14 cellular contexts compared by ENCODE assay signal in genomic region chr21:39007532-39007931, GRCh38.
DNase-seq lines count a peak whose midpoint lies in the region; ATAC-seq and TF ChIP-seq lines count a peak whose summit lies in the region.
"Had no signal": no experiment of that assay in that cellular context is flagged by ENCODE, and none has a peak within 500 bp of the region (broad histone marks: within the 10 kb centered on the region; RNA-seq: fewer than 3 reads in every experiment).

No MANE protein-coding gene starts in this region.

- no peaks in the 10 kb centered on the region for H3K36me3 Mint-ChIP-seq in nephron (ENCODE audit: low read depth)

- H3K27ac Mint-ChIP-seq in nephron, result peak overlapping the region; percentile 84 to 96 (median 91)
- H3K27ac Mint-ChIP-seq: T-helper 1 cell treated with Interleukin-12 subunit alpha and Interleukin-12 subunit beta and Interleukin-4 antibody, amounts not matched to agents 30 μg/mL and 1 μg/mL, for 36 hours had no signal

- no peaks in the 10 kb centered on the region for H3K27me3 Mint-ChIP-seq in nephron (ENCODE audit: low read depth)

- TF ChIP-seq POLR2A in tibial nerve (IDR thresholded peaks at IDR 0.05), result no peak

- peaks cover 0 to 46% (median 9%) of the 10 kb centered on the region in 4 donors for H3K4me1 ChIP-seq in tibial nerve

- H3K4me1 Mint-ChIP-seq in nephron, result peaks cover 55% of the 10 kb centered on the region

- no peak overlapping the region for H3K4me3 Mint-ChIP-seq in nephron
- H3K4me3 Mint-ChIP-seq: brain; T-helper 1 cell treated with Interleukin-12 subunit alpha and Interleukin-12 subunit beta and Interleukin-4 antibody, amounts not matched to agents 30 μg/mL and 1 μg/mL, for 36 hours had no signal

- TF ChIP-seq CTCF in epithelial cell of esophagus (IDR thresholded peaks at IDR 0.05; ENCODE audit: insufficient read depth, low read depth, low read length, missing control alignments), result no peak
- no peak for TF ChIP-seq CTCF in nephron (IDR thresholded peaks at IDR 0.05; ENCODE audit: unreplicated experiment in 3 of 3)
- TF ChIP-seq CTCF in tibial nerve (IDR thresholded peaks at IDR 0.05), result no peak

- 65 to 72% methylated on average over 8 of the region's 8 CpGs for WGBS in tibial nerve, 2 donors

- H3K4me3 ChIP-seq in epithelial cell of esophagus (ENCODE audit: low read length), result no peak overlapping the region
- no peak overlapping the region for H3K4me3 ChIP-seq in tibial nerve

- no peaks in the 10 kb centered on the region for H3K36me3 ChIP-seq in tibial nerve

- no peaks in the 10 kb centered on the region for H3K9me3 Mint-ChIP-seq in nephron
- H3K9me3 Mint-ChIP-seq: T-helper 1 cell treated with Interleukin-12 subunit alpha and Interleukin-12 subunit beta and Interleukin-4 antibody, amounts not matched to agents 30 μg/mL and 1 μg/mL, for 36 hours had no signal

- H3K9me3 ChIP-seq in tibial nerve, result peaks cover 0 to 14% (median 0%) of the 10 kb centered on the region in 4 donors

- H3K27ac ChIP-seq in angular gyrus (ENCODE audit: low read depth, low read length) (peak overlapping the region; percentile 10), tibial nerve (peak overlapping the region in 3 of 4 donors; percentile 64 to 91 (median 86))

- DNase-seq in epithelial cell of esophagus (ENCODE audit: low read depth) (peak; percentile 96), tibial nerve (ENCODE audit: low spot score in 2 of 2) (no peak)
- DNase-seq in activated CD4-positive, alpha-beta T cell treated with anti-CD3 and anti-CD28 coated beads for 1 hour, result no peak
- DNase-seq: DMS53; effector CD8-positive, alpha-beta T cell; foreskin melanocyte; NCI-H1930; NCI-H526 had no signal

- H3K27me3 ChIP-seq in tibial nerve, result no peaks in the 10 kb centered on the region

- no peak for ATAC-seq in HG02798 (IDR thresholded peaks at IDR 0.05; ENCODE audit: poor library complexity, unreplicated experiment)
- no peak for ATAC-seq in GM21786 (IDR thresholded peaks at IDR 0.05; ENCODE audit: unreplicated experiment)

- TF ChIP-seq EP300 in tibial nerve (IDR thresholded peaks at IDR 0.05), result no peak
